Comparison of ENCODE assay signal across 1 cellular context in genomic region chr16:30065943-30066881, GRCh38.
TF ChIP-seq lines count a peak whose summit lies in the region.

No MANE protein-coding gene starts in this region.

TF ChIP-seq in K562, 482 proteins besides CTCF, POLR2A, EP300 and RAD21 (continued from another document and continues in another):
- TF ChIP-seq DEAF1 (CRISPR knock-in tag; IDR thresholded peaks at IDR 0.05) = no peak
- 0 out of 2 replicates have a peak, but pooled peaks have one; percentile 62 for TF ChIP-seq RREB1 (CRISPR knock-in tag; IDR thresholded peaks at IDR 0.05)
- 0 out of 2 replicates have a peak, but pooled peaks have one; percentile 43 for TF ChIP-seq HLTF (IDR thresholded peaks at IDR 0.05)
- peak; percentile 46; the same call in 1 of the 2 replicates for TF ChIP-seq CEBPB (tag; IDR thresholded peaks at IDR 0.05)
- no peak for TF ChIP-seq NELFE (IDR thresholded peaks at IDR 0.05; ENCODE audit: insufficient read depth, insufficient read length)
- TF ChIP-seq NONO (IDR thresholded peaks at IDR 0.05; ENCODE audit: low read depth in 2 of 2, low read length in 1 of 2) = peak in 1 of 2 experiments; percentile 24; a peak in 2 of 4 replicates
- TF ChIP-seq ZNF655 (CRISPR knock-in tag; IDR thresholded peaks at IDR 0.05) = no peak
- 0 out of 2 replicates have a peak, but pooled peaks have one; percentile 43 for TF ChIP-seq ERF (CRISPR knock-in tag; IDR thresholded peaks at IDR 0.05)
- TF ChIP-seq ZNF384 (IDR thresholded peaks at IDR 0.05; ENCODE audit: low read depth, low read length) = no peak
- peak; percentile 9; the same call in 1 of the 2 replicates for TF ChIP-seq ARID4B (CRISPR knock-in tag; IDR thresholded peaks at IDR 0.05)
- TF ChIP-seq EZH2 (IDR thresholded peaks at IDR 0.05; ENCODE audit: borderline replicate concordance, low read depth, low read length) = no peak
- no peak for TF ChIP-seq RFX5 (IDR thresholded peaks at IDR 0.05; ENCODE audit: low read depth, low read length)
- 0 out of 2 replicates have a peak, but pooled peaks have one; percentile 14 for TF ChIP-seq NFXL1 (CRISPR knock-in tag; IDR thresholded peaks at IDR 0.05)
- 0 out of 2 replicates have a peak, but pooled peaks have one; percentile 52 for TF ChIP-seq HMGXB4 (CRISPR knock-in tag; IDR thresholded peaks at IDR 0.05)
- TF ChIP-seq MAFK (IDR thresholded peaks at IDR 0.05; ENCODE audit: low read length) = 0 out of 2 replicates have a peak, but pooled peaks have one; percentile 16
- 0 out of 2 replicates have a peak, but pooled peaks have one; percentile 66 for TF ChIP-seq THAP7 (CRISPR knock-in tag; IDR thresholded peaks at IDR 0.05)
- TF ChIP-seq MLLT1 (IDR thresholded peaks at IDR 0.05) = peak in 1 of 2 experiments; percentile 79; a peak in 1 of 4 replicates
- TF ChIP-seq SLC30A9 (CRISPR knock-in tag; IDR thresholded peaks at IDR 0.05) = no peak
- TF ChIP-seq RNF2 (IDR thresholded peaks at IDR 0.05) = no peak
- TF ChIP-seq ZNF57 (CRISPR knock-in tag; IDR thresholded peaks at IDR 0.05) = 0 out of 2 replicates have a peak, but pooled peaks have one; percentile 71
- peak; percentile 74 to 79 for TF ChIP-seq NRF1 (conservative IDR thresholded peaks at IDR 0.05 in 1 of 2, IDR thresholded peaks at IDR 0.05 in 1 of 2)
- TF ChIP-seq ZNF124 (CRISPR knock-in tag; IDR thresholded peaks at IDR 0.05) = no peak
- no peak for TF ChIP-seq MEIS2 (IDR thresholded peaks at IDR 0.05; ENCODE audit: partially characterized antibody)
- peak; percentile 97 for TF ChIP-seq CHD1 (IDR thresholded peaks at IDR 0.05; ENCODE audit: low read length)
- TF ChIP-seq TAF1 (IDR thresholded peaks at IDR 0.05; ENCODE audit: control insufficient read depth, extremely low read depth, insufficient read depth, low read length, severe bottlenecking) = peak; percentile 7
- no peak for TF ChIP-seq MNT (conservative IDR thresholded peaks at IDR 0.05)
- peak; percentile 29; the same call in 1 of the 2 replicates for TF ChIP-seq NFRKB (IDR thresholded peaks at IDR 0.05; ENCODE audit: low read depth)
- no peak; the same call in 1 of the 2 replicates for TF ChIP-seq FOXP4 (CRISPR knock-in tag; IDR thresholded peaks at IDR 0.05; ENCODE audit: borderline replicate concordance)
- peak; percentile 77 for TF ChIP-seq SMARCE1 (IDR thresholded peaks at IDR 0.05)
- no peak for TF ChIP-seq SFPQ (IDR thresholded peaks at IDR 0.05; ENCODE audit: low read depth, low read length)
